In the genomic region with DNA sequence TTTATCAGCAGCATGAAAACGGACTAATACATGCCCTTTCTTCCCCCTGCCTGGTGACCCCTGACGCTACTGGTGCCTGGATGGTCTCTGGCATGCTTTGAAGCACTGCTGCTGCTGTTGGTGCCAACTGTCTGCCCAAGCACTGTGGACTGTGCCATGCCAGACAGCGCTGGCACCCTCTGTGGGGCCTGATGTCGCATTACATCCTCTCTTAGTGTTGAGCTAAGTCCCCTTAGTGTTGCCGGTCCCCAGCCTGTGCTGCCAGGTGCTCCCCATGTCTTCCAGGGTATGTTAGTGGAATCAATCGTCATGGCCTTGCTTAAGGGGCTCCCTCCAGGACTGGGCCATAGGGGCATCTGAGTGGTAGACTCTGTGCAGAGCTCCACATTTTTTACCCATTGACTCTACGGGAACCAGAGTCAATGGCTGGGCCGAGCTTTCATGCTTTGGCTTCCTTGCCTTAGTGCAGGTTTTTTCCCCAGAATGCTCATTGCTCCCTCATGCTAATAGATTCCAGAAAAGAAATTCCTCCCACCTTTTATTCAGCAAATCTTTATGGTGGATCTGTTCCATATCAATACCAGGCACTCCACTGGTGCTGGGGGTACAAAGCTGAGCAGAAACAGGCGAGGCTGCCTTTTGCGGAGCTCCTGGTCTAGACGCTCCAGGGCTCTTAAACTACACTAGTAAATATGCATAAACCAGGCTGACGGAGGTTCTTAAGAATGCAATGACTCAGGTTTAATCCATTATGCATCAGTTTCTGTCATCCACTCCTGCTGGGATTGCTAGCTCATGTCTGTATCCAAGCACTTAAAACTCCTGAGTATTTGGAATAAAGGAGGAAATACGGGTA, we compare ENCODE assay signal across 13 cellular contexts. TPM values are rescaled to one million over a fixed set of nuclear protein-coding genes. Genes with fewer than 3 reads are reported as not detected.
A peak's percentile ranks its signal among the peaks of the same experiment; 100 is the strongest.
DNase-seq lines count a peak whose midpoint lies in the region; ATAC-seq and TF ChIP-seq lines count a peak whose summit lies in the region.
"Had no signal": no experiment of that assay in that cellular context is flagged by ENCODE, and none has a peak within 500 bp of the region (broad histone marks: within the 10 kb centered on the region; RNA-seq: fewer than 3 reads in every experiment).

No MANE protein-coding gene starts in this region.

- H2AFZ ChIP-seq in GM23248 (no peak overlapping the region), trophoblast cell (ENCODE audit: insufficient read depth, low read length, poor library complexity) (no peak overlapping the region)

- H2BK5ac ChIP-seq in trophoblast cell (ENCODE audit: low read depth, low read length, poor library complexity) = no peak overlapping the region

- peaks cover 47% of the 10 kb centered on the region for H3K4me1 ChIP-seq in GM23248 (ENCODE audit: insufficient read depth)
- H3K4me1 ChIP-seq in SJSA1 (replicated peaks) = peaks cover 58% of the 10 kb centered on the region
- H3K4me1 ChIP-seq in trophoblast cell (ENCODE audit: control insufficient read depth in 1 of 2, insufficient read depth in 2 of 2, low read length in 2 of 2) = peaks cover 4 to 16% of the 10 kb centered on the region in 2 experiments

- H3K9ac ChIP-seq in GM23248 (no peak overlapping the region), trophoblast cell (ENCODE audit: low read length) (no peak overlapping the region)

- H4K12ac ChIP-seq in trophoblast cell (ENCODE audit: low read depth, low read length) = no peak overlapping the region

- H4K91ac ChIP-seq in trophoblast cell (ENCODE audit: low read depth, low read length) = no peak overlapping the region

- peak overlapping the region; percentile 1 for H3K14ac ChIP-seq in trophoblast cell (ENCODE audit: low read length)

- H4K20me1 ChIP-seq in GM23248 (ENCODE audit: insufficient read depth) = no peaks in the 10 kb centered on the region

- peaks cover 39% of the 10 kb centered on the region for H3F3A ChIP-seq in GM23248 (ENCODE audit: insufficient read depth)

- peak overlapping the region; percentile 24 for H3K27ac ChIP-seq in GM23248
- H3K27ac ChIP-seq in SJSA1 = peak overlapping the region; percentile 73
- H3K27ac ChIP-seq in trophoblast cell (ENCODE audit: low read depth, low read length) = peak overlapping the region; percentile 61
- H3K27ac ChIP-seq: prostate gland had no signal

- H3K4me2 ChIP-seq in GM23248 (ENCODE audit: unreplicated experiment) = peak overlapping the region; percentile 63
- H3K4me2 ChIP-seq in trophoblast cell (ENCODE audit: low read length) = no peak overlapping the region

- H3K18ac ChIP-seq in trophoblast cell (ENCODE audit: low read length) = peak overlapping the region; percentile 3

- H3K79me2 ChIP-seq in GM23248 (ENCODE audit: insufficient read depth) (no peaks in the 10 kb centered on the region), trophoblast cell (ENCODE audit: control insufficient read depth, insufficient read depth, low read length, poor library complexity) (no peaks in the 10 kb centered on the region)

- no peak for TF ChIP-seq CTCF in fibroblast of pulmonary artery (IDR thresholded peaks at IDR 0.05; ENCODE audit: low read length, missing control alignments)

- H3K23ac ChIP-seq in trophoblast cell (ENCODE audit: low read length) = no peak overlapping the region

- ATAC-seq in GM19035 (IDR thresholded peaks at IDR 0.05; ENCODE audit: unreplicated experiment) (no peak), HG03469 (IDR thresholded peaks at IDR 0.05; ENCODE audit: unreplicated experiment) (no peak)

- H3K4ac ChIP-seq in trophoblast cell (ENCODE audit: low read depth, low read length) = no peak overlapping the region

- H2BK12ac ChIP-seq in trophoblast cell (ENCODE audit: low read length) = no peak overlapping the region

- H3K27me3 ChIP-seq in GM23248 (replicated peaks; ENCODE audit: insufficient read depth) (no peaks in the 10 kb centered on the region), SJSA1 (replicated peaks) (no peaks in the 10 kb centered on the region), trophoblast cell (ENCODE audit: insufficient read depth, low read length) (no peaks in the 10 kb centered on the region)

- in situ Hi-C loops in GM23248 (cut with MboI) = no loop called here

- H3K36me3 ChIP-seq in GM23248 (ENCODE audit: low read depth) (no peaks in the 10 kb centered on the region), SJSA1 (no peaks in the 10 kb centered on the region), trophoblast cell (ENCODE audit: control insufficient read depth in 1 of 2, insufficient read depth in 2 of 2, low read length in 2 of 2) (no peaks in the 10 kb centered on the region)
- H3K36me3 ChIP-seq: prostate gland had no signal

- no peak overlapping the region for H4K8ac ChIP-seq in trophoblast cell (ENCODE audit: low read depth, low read length)

- no peaks in the 10 kb centered on the region for H3K9me3 ChIP-seq in GM23248 (ENCODE audit: low read depth)
- H3K9me3 ChIP-seq in SJSA1 (replicated peaks) = no peaks in the 10 kb centered on the region
- H3K9me3 ChIP-seq in trophoblast cell (ENCODE audit: insufficient read depth, low read depth, low read length) = no peaks in the 10 kb centered on the region
- H3K9me3 ChIP-seq: prostate gland had no signal

- no peak overlapping the region for H2AK5ac ChIP-seq in trophoblast cell (ENCODE audit: low read length)

- H3K9me2 ChIP-seq in GM23248 (ENCODE audit: insufficient read depth) = no peaks in the 10 kb centered on the region

- DNase-seq in GM23248 (peak; percentile 97), SJSA1 (ENCODE audit: low read depth in 1 of 2, low spot score in 2 of 2) (peak; percentile 75 to 83), fibroblast of pulmonary artery (ENCODE audit: low read depth) (peak; percentile 88), trophoblast cell (peak; percentile 95 to 97), GDM1 (lab: John Stamatoyannopoulos, UW) (no peak), NCI-H526 treated with DMSO at 0.1 percent for 48 hours (lab: John Stamatoyannopoulos, UW) (no peak)
- DNase-seq: foreskin melanocyte, MM.1S had no signal

- WGBS in GM23248 (ENCODE audit: low coverage in 1 of 2, low lambda C conversion rate in 2 of 2, missing lambda C conversion rate in 2 of 2), 2 experiments = 49 to 51% methylated on average over 13 of the region's 13 CpGs
- WGBS in trophoblast cell (ENCODE audit: extremely low coverage, insufficient coverage, insufficient read length) = no CpG with 5 or more reads among the region's 13 CpGs

- peaks cover 4% of the 10 kb centered on the region for H3K79me1 ChIP-seq in trophoblast cell (ENCODE audit: low read length)

- H3K4me3 ChIP-seq in GM23248 (no peak overlapping the region), SJSA1 (no peak overlapping the region), fibroblast of pulmonary artery (replicated peaks; ENCODE audit: low read depth, low read length) (no peak overlapping the region), trophoblast cell (ENCODE audit: low read depth, low read length) (no peak overlapping the region)
- H3K4me3 ChIP-seq: prostate gland had no signal

- peak overlapping the region; percentile 0 for H2BK120ac ChIP-seq in trophoblast cell (ENCODE audit: insufficient read depth, low read length, poor library complexity)

RNA-seq across cellular contexts. Expression of gene MRC1, which starts 21.8 kb away (rescaled TPM):
- total RNA-seq in GM23248 (2014; rRNA removed; shearing (Covaris generic)) = not detected in 2 replicates
- not detected in 2 replicates for polyA plus RNA-seq in GM23248 (2016; fragmentation: Nextera tagmentation; extraction: Ambion mirVana)
- total RNA-seq in SJSA1 (2014; rRNA removed; shearing (Covaris generic)) = not detected in 2 replicates
- 0.19 and 0.21 TPM in 2 replicates for polyA plus RNA-seq in trophoblast cell (2013)
- total RNA-seq: activated T-helper 1 cell treated with anti-CD3 and anti-CD28 coated beads, Interleukin-12 subunit alpha, Interleukin-12 subunit beta, Interleukin-2, Interleukin-4 antibody, amounts not matched to agents 30 ng/mL and 10 ng/mL and 1 ng/mL, durations not matched to agents 14 hours and 24 hours and 36 hours; T-helper 1 cell treated with Interleukin-12 subunit alpha and Interleukin-12 subunit beta and Interleukin-4 antibody, amounts not matched to agents 30 ng/mL and 1 ng/mL, for 36 hours had no signal

RNA-seq across cellular contexts. Expression of gene TMEM236, which starts 35.3 kb away (rescaled TPM):
- total RNA-seq in GM23248 (2014; rRNA removed; shearing (Covaris generic)) = 0.11 and 0.13 TPM in 2 replicates
- not detected in 2 replicates for polyA plus RNA-seq in GM23248 (2016; fragmentation: Nextera tagmentation; extraction: Ambion mirVana)
- total RNA-seq in SJSA1 (2014; rRNA removed; shearing (Covaris generic)) = 0.08 TPM in 1 of 2 replicates, not detected in the other
- polyA plus RNA-seq in trophoblast cell (2013) = 0.56 and 0.61 TPM in 2 replicates
- total RNA-seq: activated T-helper 1 cell treated with anti-CD3 and anti-CD28 coated beads, Interleukin-12 subunit alpha, Interleukin-12 subunit beta, Interleukin-2, Interleukin-4 antibody, amounts not matched to agents 30 ng/mL and 10 ng/mL and 1 ng/mL, durations not matched to agents 14 hours and 24 hours and 36 hours had no signal

Comparison
In these comparisons a context has a peak if more than half of its experiments do, and no peak if none do; other contexts are left out.
1. DNase-seq: peak in GM23248 (single experiment), SJSA1 (2 of 2), fibroblast of pulmonary artery (single experiment) and trophoblast cell (2 of 2); none in GDM1 (single experiment) and NCI-H526 treated with DMSO at 0.1 percent for 48 hours (single experiment).
2. Peak in every context shown above with its lines, with median percentiles within 50 percentile points of each other: H3K27ac ChIP-seq.